ENCODE assay signal across 9 cellular contexts in genomic region chr18:51433296-51433695, GRCh38.
"Had no signal": no experiment of that assay in that cellular context is flagged by ENCODE, and none has a peak within 500 bp of the region (broad histone marks: within the 10 kb centered on the region; RNA-seq: fewer than 3 reads in every experiment).

No MANE protein-coding gene starts in this region.

- H3K4me1 ChIP-seq: HAP-1 had no signal

- H3K4me3 ChIP-seq: GM23248, HAP-1 had no signal

- H3K36me3 ChIP-seq: HAP-1 had no signal

- ATAC-seq: HCT116, HepG2 had no signal

- H3K9ac ChIP-seq: GM23248 had no signal

- H3K27ac Mint-ChIP-seq: HFFc6, IgD-negative memory B cell had no signal

- H3K4me1 Mint-ChIP-seq: IgD-negative memory B cell had no signal

- H3K9me3 ChIP-seq: HAP-1 had no signal

- H3K27ac ChIP-seq: GM23248, HL-60 had no signal

- H3K4me3 Mint-ChIP-seq: HFFc6, IgD-negative memory B cell had no signal

- H2AFZ ChIP-seq: GM23248 had no signal

- DNase-seq: GM23248, GOT3, H7, HFFc6 had no signal
